11 cellular contexts compared by ENCODE assay signal in the genomic region with DNA sequence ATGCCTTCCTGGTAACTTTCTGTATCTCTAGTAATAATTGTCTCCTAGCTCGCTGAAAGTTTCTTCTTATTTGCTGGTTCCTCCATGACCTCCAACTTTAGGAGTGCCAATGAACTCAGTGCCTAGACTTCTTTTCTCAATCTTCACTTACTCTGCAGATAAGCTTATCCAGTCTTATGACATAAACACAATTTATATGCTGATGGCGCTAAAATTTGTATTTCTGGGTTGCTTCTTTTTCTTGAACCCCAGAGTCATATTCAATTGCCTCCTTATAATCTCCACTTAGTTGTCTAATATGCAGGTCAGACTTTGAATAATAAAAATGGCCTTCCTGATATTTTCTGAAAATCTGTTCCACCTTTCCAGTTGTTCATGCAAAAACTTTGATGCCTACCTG.
"Had no signal": no experiment of that assay in that cellular context is flagged by ENCODE, and none has a peak within 500 bp of the region (broad histone marks: within the 10 kb centered on the region; RNA-seq: fewer than 3 reads in every experiment).

No MANE protein-coding gene starts in this region.

- H3K4me2 ChIP-seq: GM23338 had no signal

- H3K36me3 ChIP-seq: HAP-1 had no signal

- ATAC-seq: GM23338, HCT116 had no signal

- FAIRE-seq: H1, H54 had no signal

- H3K9me3 ChIP-seq: HAP-1 had no signal

- H3K4me1 ChIP-seq: HAP-1 had no signal

- H2AFZ ChIP-seq: GM23248, GM23338 had no signal

- H3K4me3 ChIP-seq: GM23248, GM23338, HAP-1 had no signal

- DNase-seq: GM23248, GOT3, H7, H9, HCEC 1CT, HFFc6 had no signal

- H3K9ac ChIP-seq: GM23248 had no signal

- H3K27ac ChIP-seq: GM23248 had no signal
